8 cellular contexts compared by ENCODE assay signal in the genomic region with DNA sequence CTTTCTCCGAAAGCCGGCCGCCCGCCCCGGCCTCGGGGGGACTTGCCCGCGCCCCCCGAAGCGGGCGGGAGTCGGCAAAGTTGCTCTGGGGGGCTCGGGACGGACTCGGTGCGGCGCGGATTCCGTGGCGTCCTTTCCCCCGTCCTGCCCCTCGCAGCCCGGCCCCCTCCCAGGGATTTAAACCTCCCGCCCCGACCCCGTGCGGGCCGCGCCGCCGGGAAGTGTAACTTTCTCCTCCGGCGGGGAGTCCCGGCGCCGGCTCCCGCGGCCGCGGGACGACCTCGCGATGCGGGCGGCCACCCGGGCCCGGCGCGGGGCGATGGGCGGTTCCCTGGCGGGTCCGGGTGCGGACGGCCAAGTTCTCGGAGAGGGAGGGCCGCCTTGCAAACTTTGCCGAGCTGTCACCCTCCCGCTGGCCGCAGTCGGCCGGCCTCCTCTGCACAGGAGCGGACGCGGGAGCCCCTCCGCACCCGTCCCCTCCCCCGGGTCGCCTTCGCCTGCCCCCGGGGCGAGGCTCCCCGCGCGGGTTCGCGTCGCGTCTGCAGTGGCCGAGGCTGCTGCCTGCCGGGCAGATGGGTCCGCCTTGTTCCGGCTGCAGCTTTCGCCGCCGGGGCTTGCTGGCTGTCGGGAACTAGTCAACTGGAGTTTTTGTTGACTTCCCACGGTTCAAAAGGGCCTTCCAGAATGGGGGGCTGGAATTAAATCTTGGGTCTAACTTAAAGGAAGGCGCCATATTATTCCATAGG. TPM values are rescaled to one million over a fixed set of nuclear protein-coding genes. Genes with fewer than 3 reads are reported as not detected.
DNase-seq lines count a peak whose midpoint lies in the region; ATAC-seq, FAIRE-seq and TF ChIP-seq lines count a peak whose summit lies in the region.

No MANE protein-coding gene starts in this region.

- DNase-seq in NCI-H1417 (lab: John Stamatoyannopoulos, UW) (peak; percentile 13 to 77 (median 75)), NCI-H1417 treated with DMSO at 0.1 percent for 48 hours (lab: John Stamatoyannopoulos, UW) (no peak), SJSA1 (ENCODE audit: low read depth in 1 of 2, low spot score in 2 of 2) (peak in 1 of 2 experiments; percentile 15), K562 (ENCODE audit: extremely low read depth in 1 of 4, low spot score in 3 of 4) (peak; percentile 6 to 43 (median 32)), smooth muscle cell (lab: John Stamatoyannopoulos, UW; ENCODE audit: unreplicated experiment) (no peak), DMS114 treated with DMSO at 0.1 percent for 48 hours (lab: John Stamatoyannopoulos, UW; ENCODE audit: unreplicated experiment) (no peak)

- H2AFZ ChIP-seq in K562 (ENCODE audit: low read depth, low read length), result peak overlapping the region; percentile 44; the same call in 1 of the 2 replicates
- peak overlapping the region; percentile 97 for H2AFZ ChIP-seq in smooth muscle cell (ENCODE audit: low read depth)

- H3K27me3 ChIP-seq in SJSA1 (replicated peaks) (no peaks in the 10 kb centered on the region), K562 (ENCODE audit: control insufficient read depth in 2 of 2, insufficient read depth in 2 of 2, low read length in 2 of 2) (peaks cover 31 to 32% of the 10 kb centered on the region in 2 experiments), iPS-20b (ENCODE audit: insufficient read depth, low read length) (peaks cover 12% of the 10 kb centered on the region), smooth muscle cell (ENCODE audit: low read depth) (no peaks in the 10 kb centered on the region)

- H3K79me2 ChIP-seq in K562 (ENCODE audit: control insufficient read depth, insufficient read depth, low read length) (no peaks in the 10 kb centered on the region), smooth muscle cell (ENCODE audit: low read depth) (peaks cover 37% of the 10 kb centered on the region)

- TF ChIP-seq POLR2A in K562 (conservative IDR thresholded peaks at IDR 0.05), result no peak

- BruUV-seq in K562 (replicated peaks; lab: Mats Ljungman, UMichigan), result no TSS peak

- POLR2A ChIA-PET in K562 (lab: Yijun Ruan, JAX), result interaction anchor here (0.7 to 1.2 kb wide), 2 partner anchors 48 to 191 kb away, joined by 3 read pairs; no protein-coding TSS in a partner anchor

- H3K9ac ChIP-seq in K562 (ENCODE audit: insufficient read depth in 1 of 2, low read depth in 2 of 2, low read length in 2 of 2) (peak overlapping the region in 1 of 2 experiments; percentile 72; a peak in 2 of 4 replicates), iPS-20b (ENCODE audit: low read depth, low read length) (peak overlapping the region; percentile 85; the same call in 1 of the 2 replicates), smooth muscle cell (ENCODE audit: low read depth) (peak overlapping the region; percentile 34)

- peaks cover 11% of the 10 kb centered on the region for H3F3A ChIP-seq in smooth muscle cell (ENCODE audit: low read depth)

- no peak for FAIRE-seq in K562 (lab: Jason Lieb, UNC)

- intact Hi-C loops in K562 (cut with micrococcal nuclease), result loop anchor here (5.0 kb wide), 1 partner anchor 41 kb away; the partner anchor contains the start of gene MAPKAP1

- H3K27ac ChIP-seq in SJSA1 (no peak overlapping the region), K562 (ENCODE audit: extremely low read depth, low read depth, low read length) (no peak overlapping the region), iPS-20b (ENCODE audit: low read length) (no peak overlapping the region), smooth muscle cell (ENCODE audit: low read depth) (no peak overlapping the region)

- 3% methylated on average over 33 of the region's 89 CpGs for WGBS in K562 (ENCODE audit: insufficient coverage, low coverage, missing lambda C conversion rate)
- 3% methylated on average over 61 of the region's 89 CpGs for WGBS in smooth muscle cell (ENCODE audit: low lambda C conversion rate)

- no peaks in the 10 kb centered on the region for H3K9me1 ChIP-seq in K562 (ENCODE audit: control insufficient read depth, insufficient read depth, low read length)

- H4K20me1 ChIP-seq in K562 (replicated peaks; ENCODE audit: control insufficient read depth, insufficient read depth, low read length) (peaks cover 7% of the 10 kb centered on the region; the same call in 1 of the 2 replicates), smooth muscle cell (ENCODE audit: low read depth) (peaks cover 13% of the 10 kb centered on the region)

- no peak for ATAC-seq in K562
- ATAC-seq in HG02623 (IDR thresholded peaks at IDR 0.05; ENCODE audit: unreplicated experiment), result no peak

- TF ChIP-seq CTCF in K562 (IDR thresholded peaks at IDR 0.05 in 2 of 3, conservative IDR thresholded peaks at IDR 0.05 in 1 of 3; ENCODE audit: insufficient read depth in 2 of 3, low read depth in 1 of 3, low read length in 3 of 3), result no peak
- TF ChIP-seq CTCF in smooth muscle cell (IDR thresholded peaks at IDR 0.05; ENCODE audit: borderline replicate concordance, insufficient read depth, poor library complexity, severe bottlenecking), result no peak

- H3K4me2 ChIP-seq in K562 (ENCODE audit: insufficient read depth, low read length), result peak overlapping the region; percentile 75
- H3K4me2 ChIP-seq in smooth muscle cell, result peak overlapping the region; percentile 92

- H3K36me3 ChIP-seq in SJSA1, result peaks cover 9% of the 10 kb centered on the region; the same call in 1 of the 2 replicates
- no peaks in the 10 kb centered on the region for H3K36me3 ChIP-seq in K562 (ENCODE audit: control insufficient read depth, insufficient read depth, low read length)
- H3K36me3 ChIP-seq in iPS-20b (ENCODE audit: insufficient read depth, low read depth, low read length), result peaks cover 18% of the 10 kb centered on the region
- H3K36me3 ChIP-seq in smooth muscle cell (ENCODE audit: low read depth), result no peaks in the 10 kb centered on the region

- H3K4me1 ChIP-seq in SJSA1 (replicated peaks), result peaks cover 30% of the 10 kb centered on the region
- H3K4me1 ChIP-seq in K562 (replicated peaks in 1 of 2; ENCODE audit: control insufficient read depth in 2 of 2, insufficient read depth in 2 of 2, low read length in 2 of 2), result peaks cover 8 to 26% of the 10 kb centered on the region in 2 experiments
- H3K4me1 ChIP-seq in iPS-20b (ENCODE audit: insufficient read depth, low read length), result peaks cover 43% of the 10 kb centered on the region; the same call in 1 of the 2 replicates
- H3K4me1 ChIP-seq in smooth muscle cell (ENCODE audit: low read depth), result peaks cover 41% of the 10 kb centered on the region

- H3K4me3 ChIP-seq in SJSA1, result peak overlapping the region; percentile 66
- peak overlapping the region; percentile 47 for H3K4me3 ChIP-seq in K562
- H3K4me3 ChIP-seq in iPS-20b (ENCODE audit: low read length), result peak overlapping the region; percentile 82
- H3K4me3 ChIP-seq in smooth muscle cell, result peak overlapping the region; percentile 88

- no peaks in the 10 kb centered on the region for H3K9me3 ChIP-seq in SJSA1 (replicated peaks)
- H3K9me3 ChIP-seq in K562 (replicated peaks; ENCODE audit: control insufficient read depth, insufficient read depth, low read depth, low read length), result no peaks in the 10 kb centered on the region
- no peaks in the 10 kb centered on the region for H3K9me3 ChIP-seq in iPS-20b (ENCODE audit: insufficient read depth, low read depth, low read length)
- no peaks in the 10 kb centered on the region for H3K9me3 ChIP-seq in smooth muscle cell (replicated peaks; ENCODE audit: low read depth)

- in situ Hi-C loops in K562 (cut with MboI), result no loop called here

- CTCF ChIA-PET in K562 (lab: Yijun Ruan, JAX; ENCODE audit: low intra/inter-chr PET ratio), result no interaction called here

- no peak for TF ChIP-seq EP300 in K562 (IDR thresholded peaks at IDR 0.05; ENCODE audit: low read length)

- no peak for TF ChIP-seq RAD21 in K562 (CRISPR knock-in tag; conservative IDR thresholded peaks at IDR 0.05 in 1 of 2, IDR thresholded peaks at IDR 0.05 in 1 of 2)

RNA-seq across cellular contexts. Expression of gene PBX3, which starts 0.8 kb away (rescaled TPM):
- 15.1 and 32.8 TPM in 2 replicates for total RNA-seq in SJSA1 (2014; rRNA removed; shearing (Covaris generic))
- total RNA-seq in K562 (2011; cell fraction: chromatin; rRNA removed; ENCODE audit: low replicate concordance), result 2.8 and 5.5 TPM in 2 replicates
- 2.5 and 2.6 TPM in 2 replicates for total RNA-seq in K562 (2011; cell fraction: nucleolus; rRNA removed)
- total RNA-seq in K562 (2011; cell fraction: nucleoplasm; rRNA removed), result 4.8 and 8.5 TPM in 2 replicates
- total RNA-seq in K562 (2014; rRNA removed) (2.9 and 5.8 TPM in 2 replicates), K562 (2014; rRNA removed; fragmentation: Illumina TruSeq; extraction: Trizol) (0.91 and 1.3 TPM in 2 replicates), K562 (2015; rRNA removed; fragmentation: Illumina TruSeq; extraction: Trizol) (0.65 and 0.98 TPM in 2 replicates), K562 (2021) (1.8 and 3.1 TPM in 2 replicates), smooth muscle cell (28.7 and 34.6 TPM in 2 replicates)
- polyA plus RNA-seq in K562 (2011; rRNA removed) (1.0 and 2.5 TPM in 2 replicates), K562 (2014; fragmentation: Illumina TruSeq; extraction: Trizol) (0.71 and 0.92 TPM in 2 replicates), K562 (2014; fragmentation: Nextera tagmentation; extraction: Ambion mirVana) (under 1 TPM; 0.14 to 0.21 TPM), K562 (2014; rRNA removed) (1.9 and 3.4 TPM in 2 replicates), smooth muscle cell (15.3 and 16.4 TPM in 2 replicates)
- polyA plus RNA-seq in K562 (2011; cell fraction: cytosol; rRNA removed), result 0.56 and 1.2 TPM in 2 replicates
- polyA plus RNA-seq in K562 (2011; cell fraction: nucleus; rRNA removed), result 1.4 and 3.8 TPM in 2 replicates
- 0.91 and 1.1 TPM in 2 replicates for polyA plus RNA-seq in K562 (2012)
- polyA minus RNA-seq in K562 (2011; rRNA and poly(A)+ RNA removed), result 2.6 and 4.6 TPM in 2 replicates
- 1.3 TPM in 1 of 2 replicates, not detected in the other for polyA minus RNA-seq in K562 (2011; cell fraction: cytosol; rRNA and poly(A)+ RNA removed)
- 9.2 and 13.7 TPM in 2 replicates for polyA minus RNA-seq in K562 (2011; cell fraction: nucleus; rRNA and poly(A)+ RNA removed)

RNA-seq across cellular contexts. Expression of gene MAPKAP1, which starts 40.9 kb away (rescaled TPM):
- total RNA-seq in SJSA1 (2014; rRNA removed; shearing (Covaris generic)), result 76.2 and 88.5 TPM in 2 replicates
- 75.9 and 114 TPM in 2 replicates for total RNA-seq in K562 (2011; cell fraction: chromatin; rRNA removed; ENCODE audit: low replicate concordance)
- total RNA-seq in K562 (2011; cell fraction: nucleolus; rRNA removed), result 32.5 and 42.6 TPM in 2 replicates
- 70.0 and 87.9 TPM in 2 replicates for total RNA-seq in K562 (2011; cell fraction: nucleoplasm; rRNA removed)
- total RNA-seq in K562 (2014; rRNA removed) (74.1 and 75.1 TPM in 2 replicates), K562 (2014; rRNA removed; fragmentation: Illumina TruSeq; extraction: Trizol) (55.3 and 59.6 TPM in 2 replicates), K562 (2015; rRNA removed; fragmentation: Illumina TruSeq; extraction: Trizol) (54.7 and 59.2 TPM in 2 replicates), K562 (2021) (68.1 and 74.3 TPM in 2 replicates), smooth muscle cell (50.1 and 52.3 TPM in 2 replicates)
- polyA plus RNA-seq in K562 (2011; rRNA removed) (68.6 and 82.1 TPM in 2 replicates), K562 (2014; fragmentation: Illumina TruSeq; extraction: Trizol) (61.8 and 80.4 TPM in 2 replicates), K562 (2014; fragmentation: Nextera tagmentation; extraction: Ambion mirVana) (1 to 10 TPM; 2.6 to 3.3 TPM), K562 (2014; rRNA removed) (61.1 and 63.8 TPM in 2 replicates), smooth muscle cell (71.9 and 74.5 TPM in 2 replicates)
- polyA plus RNA-seq in K562 (2011; cell fraction: cytosol; rRNA removed), result 52.1 and 65.5 TPM in 2 replicates
- 57.0 and 69.0 TPM in 2 replicates for polyA plus RNA-seq in K562 (2011; cell fraction: nucleus; rRNA removed)
- 50.6 and 60.4 TPM in 2 replicates for polyA plus RNA-seq in K562 (2012)
- polyA minus RNA-seq in K562 (2011; rRNA and poly(A)+ RNA removed), result 98.5 and 101 TPM in 2 replicates
- 20.9 and 21.3 TPM in 2 replicates for polyA minus RNA-seq in K562 (2011; cell fraction: cytosol; rRNA and poly(A)+ RNA removed)
- polyA minus RNA-seq in K562 (2011; cell fraction: nucleus; rRNA and poly(A)+ RNA removed), result 42.5 and 52.8 TPM in 2 replicates

Comparison
In these comparisons a context has a peak if more than half of its experiments do, and no peak if none do; other contexts are left out.
1. DNase-seq: peak in NCI-H1417 (3 of 3) and K562 (4 of 4); none in NCI-H1417 treated with DMSO at 0.1 percent for 48 hours (single experiment), smooth muscle cell (single experiment) and DMS114 treated with DMSO at 0.1 percent for 48 hours (single experiment).
2. Peak in every context shown above with its lines, with median percentiles within 50 percentile points of each other: H3K4me3 ChIP-seq.